ENCODE assay signal across 1 cellular context in the genomic region with DNA sequence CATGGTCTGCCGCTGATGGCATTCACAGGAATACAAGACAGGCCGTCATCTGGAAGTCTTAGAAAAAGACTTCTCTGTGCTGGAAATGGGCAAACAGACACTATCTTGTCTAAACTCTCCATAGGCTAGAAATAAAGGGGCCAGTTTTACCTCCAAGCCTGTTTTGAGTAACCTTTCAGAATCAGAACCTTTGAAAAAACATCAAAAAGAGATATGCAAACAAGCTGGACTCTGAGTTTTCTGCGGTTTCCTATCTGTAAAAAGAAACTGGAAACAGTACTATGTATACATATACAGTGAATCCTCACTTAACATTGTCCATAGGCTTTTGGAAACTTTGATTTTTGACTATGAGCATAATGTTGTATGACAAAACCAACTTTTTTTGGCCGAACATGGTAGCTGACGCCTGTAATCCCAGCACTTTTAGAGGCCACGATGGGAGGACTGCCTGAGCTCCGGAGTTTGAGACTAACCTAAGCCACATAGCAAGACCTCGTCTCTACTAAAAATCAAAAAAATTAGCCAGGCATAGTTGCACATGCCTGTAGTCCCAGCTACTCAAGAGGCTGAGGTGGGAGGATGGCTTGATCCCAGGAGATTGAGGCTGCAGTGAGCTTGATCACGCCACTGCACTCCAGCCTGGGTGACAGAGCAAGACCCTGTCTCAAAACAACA.
TF ChIP-seq lines count a peak whose summit lies in the region.

No MANE protein-coding gene starts in this region.

TF ChIP-seq in GM12878, 131 proteins besides CTCF, POLR2A, EP300 and RAD21 (continued from another document and continues in another):
- TF ChIP-seq, protein P1, sequence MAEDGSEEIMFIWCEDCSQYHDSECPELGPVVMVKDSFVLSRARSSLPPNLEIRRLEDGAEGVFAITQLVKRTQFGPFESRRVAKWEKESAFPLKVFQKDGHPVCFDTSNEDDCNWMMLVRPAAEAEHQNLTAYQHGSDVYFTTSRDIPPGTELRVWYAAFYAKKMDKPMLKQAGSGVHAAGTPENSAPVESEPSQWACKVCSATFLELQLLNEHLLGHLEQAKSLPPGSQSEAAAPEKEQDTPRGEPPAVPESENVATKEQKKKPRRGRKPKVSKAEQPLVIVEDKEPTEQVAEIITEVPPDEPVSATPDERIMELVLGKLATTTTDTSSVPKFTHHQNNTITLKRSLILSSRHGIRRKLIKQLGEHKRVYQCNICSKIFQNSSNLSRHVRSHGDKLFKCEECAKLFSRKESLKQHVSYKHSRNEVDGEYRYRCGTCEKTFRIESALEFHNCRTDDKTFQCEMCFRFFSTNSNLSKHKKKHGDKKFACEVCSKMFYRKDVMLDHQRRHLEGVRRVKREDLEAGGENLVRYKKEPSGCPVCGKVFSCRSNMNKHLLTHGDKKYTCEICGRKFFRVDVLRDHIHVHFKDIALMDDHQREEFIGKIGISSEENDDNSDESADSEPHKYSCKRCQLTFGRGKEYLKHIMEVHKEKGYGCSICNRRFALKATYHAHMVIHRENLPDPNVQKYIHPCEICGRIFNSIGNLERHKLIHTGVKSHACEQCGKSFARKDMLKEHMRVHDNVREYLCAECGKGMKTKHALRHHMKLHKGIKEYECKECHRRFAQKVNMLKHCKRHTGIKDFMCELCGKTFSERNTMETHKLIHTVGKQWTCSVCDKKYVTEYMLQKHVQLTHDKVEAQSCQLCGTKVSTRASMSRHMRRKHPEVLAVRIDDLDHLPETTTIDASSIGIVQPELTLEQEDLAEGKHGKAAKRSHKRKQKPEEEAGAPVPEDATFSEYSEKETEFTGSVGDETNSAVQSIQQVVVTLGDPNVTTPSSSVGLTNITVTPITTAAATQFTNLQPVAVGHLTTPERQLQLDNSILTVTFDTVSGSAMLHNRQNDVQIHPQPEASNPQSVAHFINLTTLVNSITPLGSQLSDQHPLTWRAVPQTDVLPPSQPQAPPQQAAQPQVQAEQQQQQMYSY (CRISPR knock-in tag; IDR thresholded peaks at IDR 0.05): no peak
- TF ChIP-seq ZNF384 (IDR thresholded peaks at IDR 0.05; ENCODE audit: borderline replicate concordance, low read depth, low read length): peak; percentile 40; the same call in 1 of the 2 replicates
- TF ChIP-seq RAD51 (IDR thresholded peaks at IDR 0.05): no peak
- TF ChIP-seq BACH1 (IDR thresholded peaks at IDR 0.05; ENCODE audit: borderline replicate concordance): no peak
- TF ChIP-seq ZBED1 (IDR thresholded peaks at IDR 0.05; ENCODE audit: borderline replicate concordance): peak; percentile 83; the same call in 1 of the 2 replicates
- TF ChIP-seq, protein P2, sequence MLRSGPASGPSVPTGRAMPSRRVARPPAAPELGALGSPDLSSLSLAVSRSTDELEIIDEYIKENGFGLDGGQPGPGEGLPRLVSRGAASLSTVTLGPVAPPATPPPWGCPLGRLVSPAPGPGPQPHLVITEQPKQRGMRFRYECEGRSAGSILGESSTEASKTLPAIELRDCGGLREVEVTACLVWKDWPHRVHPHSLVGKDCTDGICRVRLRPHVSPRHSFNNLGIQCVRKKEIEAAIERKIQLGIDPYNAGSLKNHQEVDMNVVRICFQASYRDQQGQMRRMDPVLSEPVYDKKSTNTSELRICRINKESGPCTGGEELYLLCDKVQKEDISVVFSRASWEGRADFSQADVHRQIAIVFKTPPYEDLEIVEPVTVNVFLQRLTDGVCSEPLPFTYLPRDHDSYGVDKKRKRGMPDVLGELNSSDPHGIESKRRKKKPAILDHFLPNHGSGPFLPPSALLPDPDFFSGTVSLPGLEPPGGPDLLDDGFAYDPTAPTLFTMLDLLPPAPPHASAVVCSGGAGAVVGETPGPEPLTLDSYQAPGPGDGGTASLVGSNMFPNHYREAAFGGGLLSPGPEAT (IDR thresholded peaks at IDR 0.05; ENCODE audit: low read depth): peak; percentile 41; the same call in 1 of the 2 replicates
- TF ChIP-seq SMC3 (IDR thresholded peaks at IDR 0.05; ENCODE audit: borderline replicate concordance, low read length): no peak
- TF ChIP-seq TCF12 (IDR thresholded peaks at IDR 0.05; ENCODE audit: low read depth, low read length): no peak
- no peak for TF ChIP-seq ATF7 (IDR thresholded peaks at IDR 0.05; ENCODE audit: low read depth)
- TF ChIP-seq HDAC6 (IDR thresholded peaks at IDR 0.05; ENCODE audit: unreplicated experiment): no peak
- TF ChIP-seq FOXM1 (IDR thresholded peaks at IDR 0.05; ENCODE audit: low read depth, low read length): peak; percentile 84
- peak; percentile 60 to 62 for TF ChIP-seq IKZF2 (IDR thresholded peaks at IDR 0.05)
- TF ChIP-seq, protein P3, sequence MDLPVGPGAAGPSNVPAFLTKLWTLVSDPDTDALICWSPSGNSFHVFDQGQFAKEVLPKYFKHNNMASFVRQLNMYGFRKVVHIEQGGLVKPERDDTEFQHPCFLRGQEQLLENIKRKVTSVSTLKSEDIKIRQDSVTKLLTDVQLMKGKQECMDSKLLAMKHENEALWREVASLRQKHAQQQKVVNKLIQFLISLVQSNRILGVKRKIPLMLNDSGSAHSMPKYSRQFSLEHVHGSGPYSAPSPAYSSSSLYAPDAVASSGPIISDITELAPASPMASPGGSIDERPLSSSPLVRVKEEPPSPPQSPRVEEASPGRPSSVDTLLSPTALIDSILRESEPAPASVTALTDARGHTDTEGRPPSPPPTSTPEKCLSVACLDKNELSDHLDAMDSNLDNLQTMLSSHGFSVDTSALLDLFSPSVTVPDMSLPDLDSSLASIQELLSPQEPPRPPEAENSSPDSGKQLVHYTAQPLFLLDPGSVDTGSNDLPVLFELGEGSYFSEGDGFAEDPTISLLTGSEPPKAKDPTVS (IDR thresholded peaks at IDR 0.05; ENCODE audit: low read depth, low read length): no peak
- no peak for TF ChIP-seq KAT2A (conservative IDR thresholded peaks at IDR 0.05; ENCODE audit: control insufficient read depth, low read depth, low read length)
- peak; percentile 88; the same call in 1 of the 2 replicates for TF ChIP-seq MTA3 (IDR thresholded peaks at IDR 0.05; ENCODE audit: borderline replicate concordance, low read length)
- TF ChIP-seq JUND (IDR thresholded peaks at IDR 0.05; ENCODE audit: low read depth, low read length): 0 out of 2 replicates have a peak, but pooled peaks have one; percentile 28
- no peak for TF ChIP-seq CHD1 (IDR thresholded peaks at IDR 0.05; ENCODE audit: low read depth, low read length)
- no peak for TF ChIP-seq CBX3 (IDR thresholded peaks at IDR 0.05; ENCODE audit: borderline replicate concordance, low read depth)
- peak; percentile 94 for TF ChIP-seq JUNB (IDR thresholded peaks at IDR 0.05)
- TF ChIP-seq CBX5 (IDR thresholded peaks at IDR 0.05; ENCODE audit: low read depth): peak; percentile 51; the same call in 1 of the 2 replicates
- peak; percentile 59; the same call in 1 of the 2 replicates for TF ChIP-seq GABPA (IDR thresholded peaks at IDR 0.05; ENCODE audit: low read depth)
- 0 out of 2 replicates have a peak, but pooled peaks have one; percentile 13 for TF ChIP-seq YY1 (IDR thresholded peaks at IDR 0.05; ENCODE audit: low read depth, low read length)
- no peak for TF ChIP-seq MYC (IDR thresholded peaks at IDR 0.05; ENCODE audit: insufficient read depth, insufficient read length, insufficient replicate concordance, low read length, severe bottlenecking)
- TF ChIP-seq NR2F1 (conservative IDR thresholded peaks at IDR 0.05): 0 out of 2 replicates have a peak, but pooled peaks have one; percentile 12
- TF ChIP-seq SRF (IDR thresholded peaks at IDR 0.05; ENCODE audit: low read depth in 2 of 2, low read length in 2 of 2): 0 out of 4 replicates have a peak, but pooled peaks of 1 of the 2 experiments have one; percentile 43
- TF ChIP-seq BCL11A (IDR thresholded peaks at IDR 0.05; ENCODE audit: low read depth, low read length): peak; percentile 56; the same call in 1 of the 2 replicates
- TF ChIP-seq, protein P4, sequence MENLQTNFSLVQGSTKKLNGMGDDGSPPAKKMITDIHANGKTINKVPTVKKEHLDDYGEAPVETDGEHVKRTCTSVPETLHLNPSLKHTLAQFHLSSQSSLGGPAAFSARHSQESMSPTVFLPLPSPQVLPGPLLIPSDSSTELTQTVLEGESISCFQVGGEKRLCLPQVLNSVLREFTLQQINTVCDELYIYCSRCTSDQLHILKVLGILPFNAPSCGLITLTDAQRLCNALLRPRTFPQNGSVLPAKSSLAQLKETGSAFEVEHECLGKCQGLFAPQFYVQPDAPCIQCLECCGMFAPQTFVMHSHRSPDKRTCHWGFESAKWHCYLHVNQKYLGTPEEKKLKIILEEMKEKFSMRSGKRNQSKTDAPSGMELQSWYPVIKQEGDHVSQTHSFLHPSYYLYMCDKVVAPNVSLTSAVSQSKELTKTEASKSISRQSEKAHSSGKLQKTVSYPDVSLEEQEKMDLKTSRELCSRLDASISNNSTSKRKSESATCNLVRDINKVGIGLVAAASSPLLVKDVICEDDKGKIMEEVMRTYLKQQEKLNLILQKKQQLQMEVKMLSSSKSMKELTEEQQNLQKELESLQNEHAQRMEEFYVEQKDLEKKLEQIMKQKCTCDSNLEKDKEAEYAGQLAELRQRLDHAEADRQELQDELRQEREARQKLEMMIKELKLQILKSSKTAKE (IDR thresholded peaks at IDR 0.05; ENCODE audit: low read depth, poor library complexity, severe bottlenecking): peak; percentile 55
- TF ChIP-seq, protein P5, sequence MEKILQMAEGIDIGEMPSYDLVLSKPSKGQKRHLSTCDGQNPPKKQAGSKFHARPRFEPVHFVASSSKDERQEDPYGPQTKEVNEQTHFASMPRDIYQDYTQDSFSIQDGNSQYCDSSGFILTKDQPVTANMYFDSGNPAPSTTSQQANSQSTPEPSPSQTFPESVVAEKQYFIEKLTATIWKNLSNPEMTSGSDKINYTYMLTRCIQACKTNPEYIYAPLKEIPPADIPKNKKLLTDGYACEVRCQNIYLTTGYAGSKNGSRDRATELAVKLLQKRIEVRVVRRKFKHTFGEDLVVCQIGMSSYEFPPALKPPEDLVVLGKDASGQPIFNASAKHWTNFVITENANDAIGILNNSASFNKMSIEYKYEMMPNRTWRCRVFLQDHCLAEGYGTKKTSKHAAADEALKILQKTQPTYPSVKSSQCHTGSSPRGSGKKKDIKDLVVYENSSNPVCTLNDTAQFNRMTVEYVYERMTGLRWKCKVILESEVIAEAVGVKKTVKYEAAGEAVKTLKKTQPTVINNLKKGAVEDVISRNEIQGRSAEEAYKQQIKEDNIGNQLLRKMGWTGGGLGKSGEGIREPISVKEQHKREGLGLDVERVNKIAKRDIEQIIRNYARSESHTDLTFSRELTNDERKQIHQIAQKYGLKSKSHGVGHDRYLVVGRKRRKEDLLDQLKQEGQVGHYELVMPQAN (conservative IDR thresholded peaks at IDR 0.05): no peak
- TF ChIP-seq SIN3A (IDR thresholded peaks at IDR 0.05; ENCODE audit: low read depth, low read length): no peak
- TF ChIP-seq, protein P6, sequence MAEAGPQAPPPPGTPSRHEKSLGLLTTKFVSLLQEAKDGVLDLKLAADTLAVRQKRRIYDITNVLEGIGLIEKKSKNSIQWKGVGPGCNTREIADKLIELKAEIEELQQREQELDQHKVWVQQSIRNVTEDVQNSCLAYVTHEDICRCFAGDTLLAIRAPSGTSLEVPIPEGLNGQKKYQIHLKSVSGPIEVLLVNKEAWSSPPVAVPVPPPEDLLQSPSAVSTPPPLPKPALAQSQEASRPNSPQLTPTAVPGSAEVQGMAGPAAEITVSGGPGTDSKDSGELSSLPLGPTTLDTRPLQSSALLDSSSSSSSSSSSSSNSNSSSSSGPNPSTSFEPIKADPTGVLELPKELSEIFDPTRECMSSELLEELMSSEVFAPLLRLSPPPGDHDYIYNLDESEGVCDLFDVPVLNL (IDR thresholded peaks at IDR 0.05; ENCODE audit: low read depth, low read length): no peak
- no peak for TF ChIP-seq YBX1 (IDR thresholded peaks at IDR 0.05)
- TF ChIP-seq MEF2A (IDR thresholded peaks at IDR 0.05; ENCODE audit: insufficient read depth, low read depth, low read length): peak; percentile 93
- TF ChIP-seq CREB1 (IDR thresholded peaks at IDR 0.05; ENCODE audit: low read depth): peak; percentile 58; the same call in 1 of the 2 replicates
- TF ChIP-seq LARP7 (IDR thresholded peaks at IDR 0.05): no peak
- TF ChIP-seq, protein P7, sequence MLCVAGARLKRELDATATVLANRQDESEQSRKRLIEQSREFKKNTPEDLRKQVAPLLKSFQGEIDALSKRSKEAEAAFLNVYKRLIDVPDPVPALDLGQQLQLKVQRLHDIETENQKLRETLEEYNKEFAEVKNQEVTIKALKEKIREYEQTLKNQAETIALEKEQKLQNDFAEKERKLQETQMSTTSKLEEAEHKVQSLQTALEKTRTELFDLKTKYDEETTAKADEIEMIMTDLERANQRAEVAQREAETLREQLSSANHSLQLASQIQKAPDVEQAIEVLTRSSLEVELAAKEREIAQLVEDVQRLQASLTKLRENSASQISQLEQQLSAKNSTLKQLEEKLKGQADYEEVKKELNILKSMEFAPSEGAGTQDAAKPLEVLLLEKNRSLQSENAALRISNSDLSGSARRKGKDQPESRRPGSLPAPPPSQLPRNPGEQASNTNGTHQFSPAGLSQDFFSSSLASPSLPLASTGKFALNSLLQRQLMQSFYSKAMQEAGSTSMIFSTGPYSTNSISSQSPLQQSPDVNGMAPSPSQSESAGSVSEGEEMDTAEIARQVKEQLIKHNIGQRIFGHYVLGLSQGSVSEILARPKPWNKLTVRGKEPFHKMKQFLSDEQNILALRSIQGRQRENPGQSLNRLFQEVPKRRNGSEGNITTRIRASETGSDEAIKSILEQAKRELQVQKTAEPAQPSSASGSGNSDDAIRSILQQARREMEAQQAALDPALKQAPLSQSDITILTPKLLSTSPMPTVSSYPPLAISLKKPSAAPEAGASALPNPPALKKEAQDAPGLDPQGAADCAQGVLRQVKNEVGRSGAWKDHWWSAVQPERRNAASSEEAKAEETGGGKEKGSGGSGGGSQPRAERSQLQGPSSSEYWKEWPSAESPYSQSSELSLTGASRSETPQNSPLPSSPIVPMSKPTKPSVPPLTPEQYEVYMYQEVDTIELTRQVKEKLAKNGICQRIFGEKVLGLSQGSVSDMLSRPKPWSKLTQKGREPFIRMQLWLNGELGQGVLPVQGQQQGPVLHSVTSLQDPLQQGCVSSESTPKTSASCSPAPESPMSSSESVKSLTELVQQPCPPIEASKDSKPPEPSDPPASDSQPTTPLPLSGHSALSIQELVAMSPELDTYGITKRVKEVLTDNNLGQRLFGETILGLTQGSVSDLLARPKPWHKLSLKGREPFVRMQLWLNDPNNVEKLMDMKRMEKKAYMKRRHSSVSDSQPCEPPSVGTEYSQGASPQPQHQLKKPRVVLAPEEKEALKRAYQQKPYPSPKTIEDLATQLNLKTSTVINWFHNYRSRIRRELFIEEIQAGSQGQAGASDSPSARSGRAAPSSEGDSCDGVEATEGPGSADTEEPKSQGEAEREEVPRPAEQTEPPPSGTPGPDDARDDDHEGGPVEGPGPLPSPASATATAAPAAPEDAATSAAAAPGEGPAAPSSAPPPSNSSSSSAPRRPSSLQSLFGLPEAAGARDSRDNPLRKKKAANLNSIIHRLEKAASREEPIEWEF (IDR thresholded peaks at IDR 0.05; ENCODE audit: insufficient replicate concordance, low read depth, low read length): peak; percentile 55
- no peak for TF ChIP-seq MTA2 (IDR thresholded peaks at IDR 0.05; ENCODE audit: low read depth)
- peak; percentile 81 for TF ChIP-seq CREM (IDR thresholded peaks at IDR 0.05; ENCODE audit: low read depth)
- no peak for TF ChIP-seq SPI1 (IDR thresholded peaks at IDR 0.05; ENCODE audit: borderline replicate concordance, insufficient read depth, low read depth, low read length)
- no peak for TF ChIP-seq SREBF2 (IDR thresholded peaks at IDR 0.05; ENCODE audit: low read length)
- no peak for TF ChIP-seq HDGF (IDR thresholded peaks at IDR 0.05)
- no peak for TF ChIP-seq POLR2AphosphoS5 (IDR thresholded peaks at IDR 0.05; ENCODE audit: low read length)
- no peak for TF ChIP-seq CEBPB (IDR thresholded peaks at IDR 0.05; ENCODE audit: borderline replicate concordance in 1 of 2, low read depth in 2 of 2, low read length in 2 of 2)
- peak; percentile 97 for TF ChIP-seq NFIC (IDR thresholded peaks at IDR 0.05; ENCODE audit: low read depth, low read length)
- TF ChIP-seq NBN (IDR thresholded peaks at IDR 0.05): no peak
- TF ChIP-seq ETV6 (conservative IDR thresholded peaks at IDR 0.05 in 1 of 2, IDR thresholded peaks at IDR 0.05 in 1 of 2; ENCODE audit: borderline replicate concordance in 1 of 2, low read depth in 1 of 2): peak in 1 of 2 experiments; percentile 77; a peak in 2 of 4 replicates
